In the genomic region with DNA sequence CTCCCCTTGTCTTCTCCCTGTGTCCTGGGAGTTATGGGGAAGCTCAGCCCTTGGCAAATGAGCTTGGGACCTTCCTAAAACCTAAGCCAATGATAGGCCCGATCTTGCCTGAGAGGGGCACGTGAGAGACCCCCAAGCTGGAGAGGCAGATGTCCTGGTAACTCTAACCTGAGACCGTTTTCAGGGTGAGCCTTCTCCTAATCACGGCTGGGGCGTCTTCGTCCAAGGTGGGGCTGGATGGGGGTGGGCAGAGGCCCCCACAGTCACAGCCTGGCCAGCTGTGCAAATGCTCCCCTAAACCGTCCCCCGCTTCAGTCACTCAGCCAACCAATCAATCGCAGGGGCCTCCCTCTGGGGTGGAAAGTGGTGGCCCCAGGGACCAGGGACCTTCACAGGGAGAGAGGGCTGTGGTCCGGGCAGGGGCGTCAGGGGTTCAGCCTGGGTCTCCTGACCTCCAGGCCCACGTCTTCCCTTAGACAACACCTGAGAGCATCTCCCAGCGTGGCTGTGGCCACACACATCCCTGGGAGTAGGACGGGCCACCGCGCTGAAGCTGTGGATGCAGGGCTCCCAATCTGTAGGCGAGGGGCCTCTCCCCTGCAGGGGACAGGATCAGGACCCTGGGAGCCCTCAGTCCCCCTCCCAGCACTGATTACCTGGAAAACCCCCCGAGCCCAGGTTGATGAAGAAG, we compare ENCODE assay signal across 8 cellular contexts. TPM values are rescaled to one million over a fixed set of nuclear protein-coding genes. Genes with fewer than 3 reads are reported as not detected.
DNase-seq lines count a peak whose midpoint lies in the region; ATAC-seq and TF ChIP-seq lines count a peak whose summit lies in the region.

No MANE protein-coding gene starts in this region.

- H3K36me3 Mint-ChIP-seq in activated CD4-positive, alpha-beta T cell treated with anti-CD3 and anti-CD28 coated beads, Interleukin-2, amount 10 ng/mL, durations not matched to agents 7 days and 5 days (ENCODE audit: low read depth) = no peaks in the 10 kb centered on the region
- H3K36me3 Mint-ChIP-seq in brain = no peaks in the 10 kb centered on the region

- CTCF ChIA-PET in activated CD4-positive, alpha-beta T cell treated with anti-CD3 and anti-CD28 coated beads, Interleukin-2, amount 10 ng/mL, durations not matched to agents 7 days and 5 days (lab: Charles Lee) = no interaction called here

- no peak overlapping the region for H3K18ac ChIP-seq in mesendoderm (ENCODE audit: low read length)

- no peak overlapping the region for H3K23ac ChIP-seq in mesendoderm (ENCODE audit: low read length)

- no CpG with 5 or more reads among the region's 18 CpGs for WGBS in mesendoderm (ENCODE audit: extremely low coverage, insufficient coverage, low lambda C conversion rate)
- WGBS in thymus = 51% methylated on average over 18 of the region's 18 CpGs

- no peak for ATAC-seq in HG03460 (IDR thresholded peaks at IDR 0.05; ENCODE audit: unreplicated experiment)
- ATAC-seq in GM18498 (IDR thresholded peaks at IDR 0.05; ENCODE audit: unreplicated experiment) = no peak
- ATAC-seq in GM18858 (IDR thresholded peaks at IDR 0.05; ENCODE audit: unreplicated experiment) = no peak

- peak overlapping the region; percentile 69 for H3K9ac ChIP-seq in mesendoderm (ENCODE audit: low read length)

- no peak overlapping the region for H4K8ac ChIP-seq in mesendoderm (ENCODE audit: low read depth, low read length)

- H3K9me3 ChIP-seq in thymus (ENCODE audit: control insufficient read depth) = no peaks in the 10 kb centered on the region

- no peaks in the 10 kb centered on the region for H3K4me1 ChIP-seq in mesendoderm (ENCODE audit: control insufficient read depth, low read depth, low read length)
- H3K4me1 ChIP-seq in thymus (ENCODE audit: control insufficient read depth, insufficient read depth, low read length) = peaks cover 30% of the 10 kb centered on the region

- H3K4ac ChIP-seq in mesendoderm (ENCODE audit: low read depth, low read length) = no peak overlapping the region

- peak overlapping the region; percentile 39 for H3K4me3 Mint-ChIP-seq in activated CD4-positive, alpha-beta T cell treated with anti-CD3 and anti-CD28 coated beads, Interleukin-2, amount 10 ng/mL, durations not matched to agents 7 days and 5 days
- H3K4me3 Mint-ChIP-seq in brain = peak overlapping the region; percentile 67 to 80 (median 78)

- H3K56ac ChIP-seq in mesendoderm (ENCODE audit: low read length) = peak overlapping the region; percentile 78

- H3K79me1 ChIP-seq in mesendoderm (ENCODE audit: low read length) = no peaks in the 10 kb centered on the region

- H2BK15ac ChIP-seq in mesendoderm (replicated peaks; ENCODE audit: low read depth) = no peak overlapping the region

- H2BK120ac ChIP-seq in mesendoderm (ENCODE audit: low read depth, low read length) = no peak overlapping the region

- no peak for TF ChIP-seq CTCF in brain (conservative IDR thresholded peaks at IDR 0.05)

- H3K27ac ChIP-seq in mesendoderm (ENCODE audit: low read depth, low read length) (no peak overlapping the region), thymus (ENCODE audit: low read depth) (no peak overlapping the region)

- H4K5ac ChIP-seq in mesendoderm (ENCODE audit: low read length) = no peak overlapping the region

- H3K27me3 ChIP-seq in mesendoderm (ENCODE audit: insufficient read depth, low read length, poor library complexity) (no peaks in the 10 kb centered on the region), thymus (ENCODE audit: control insufficient read depth, insufficient read depth) (no peaks in the 10 kb centered on the region)

- no peak overlapping the region for H3K27ac Mint-ChIP-seq in activated CD4-positive, alpha-beta T cell treated with anti-CD3 and anti-CD28 coated beads, Interleukin-2, amount 10 ng/mL, durations not matched to agents 7 days and 5 days
- H3K27ac Mint-ChIP-seq in brain = peak overlapping the region in 4 of 5 experiments; percentile 56 to 93 (median 75)

- no peaks in the 10 kb centered on the region for H3K79me2 ChIP-seq in mesendoderm (ENCODE audit: control insufficient read depth, insufficient read depth, low read length)

- H3K4me3 ChIP-seq in mesendoderm (ENCODE audit: low read length) = peak overlapping the region; percentile 11
- H3K4me3 ChIP-seq in thymus (ENCODE audit: low read length) = peak overlapping the region; percentile 63

- H3K36me3 ChIP-seq in mesendoderm (ENCODE audit: control insufficient read depth, insufficient read depth, low read length) = no peaks in the 10 kb centered on the region
- no peaks in the 10 kb centered on the region for H3K36me3 ChIP-seq in thymus (ENCODE audit: control insufficient read depth, insufficient read depth)

- no peak overlapping the region for H2BK5ac ChIP-seq in mesendoderm (ENCODE audit: low read length)

- H2AK5ac ChIP-seq in mesendoderm (ENCODE audit: low read length) = no peak overlapping the region

- H3K9me3 Mint-ChIP-seq in activated CD4-positive, alpha-beta T cell treated with anti-CD3 and anti-CD28 coated beads, Interleukin-2, amount 10 ng/mL, durations not matched to agents 7 days and 5 days = no peaks in the 10 kb centered on the region
- peaks cover 0 to 5% (median 0%) of the 10 kb centered on the region in 5 experiments for H3K9me3 Mint-ChIP-seq in brain

- H3K4me1 Mint-ChIP-seq in activated CD4-positive, alpha-beta T cell treated with anti-CD3 and anti-CD28 coated beads, Interleukin-2, amount 10 ng/mL, durations not matched to agents 7 days and 5 days = peaks cover 14% of the 10 kb centered on the region
- H3K4me1 Mint-ChIP-seq in brain = peaks cover 66% of the 10 kb centered on the region

- POLR2A ChIA-PET in activated CD4-positive, alpha-beta T cell treated with anti-CD3 and anti-CD28 coated beads, Interleukin-2, amount 10 ng/mL, durations not matched to agents 7 days and 5 days (lab: Charles Lee) = interaction anchor here (0.6 kb wide), 1 partner anchor 27 kb away, joined by 6 read pairs; no protein-coding TSS in a partner anchor

- no peak for DNase-seq in activated CD4-positive, alpha-beta T cell treated with anti-CD3 and anti-CD28 coated beads, Interleukin-2, amount 10 ng/mL, durations not matched to agents 7 days and 5 days
- no peak for DNase-seq in activated CD4-positive, alpha-beta T cell treated with anti-CD3 and anti-CD28 coated beads for 48 hours
- no peak for DNase-seq in mesendoderm

- peaks cover 30% of the 10 kb centered on the region for H3K27me3 Mint-ChIP-seq in activated CD4-positive, alpha-beta T cell treated with anti-CD3 and anti-CD28 coated beads, Interleukin-2, amount 10 ng/mL, durations not matched to agents 7 days and 5 days
- no peaks in the 10 kb centered on the region for H3K27me3 Mint-ChIP-seq in brain

- H3K4me2 ChIP-seq in mesendoderm (ENCODE audit: low read length) = peak overlapping the region; percentile 25

RNA-seq across cellular contexts. Expression of a gene that starts 30.6 kb away (rescaled TPM):
- 1,000 to 10,000 TPM; 4,611 to 5,328 TPM for total RNA-seq in activated CD4-positive, alpha-beta T cell treated with anti-CD3 and anti-CD28 coated beads, Interleukin-2, amount 10 ng/mL, durations not matched to agents 7 days and 5 days
- 5,204 TPM for polyA plus RNA-seq in brain (ENCODE audit: insufficient read depth, low read depth, low replicate concordance)
- 9,422 TPM for polyA plus RNA-seq in mesendoderm (2013, experiment 1 of 2)
- polyA plus RNA-seq in mesendoderm (2013, experiment 2 of 2) = 9,613 TPM
- polyA plus RNA-seq in thymus = 2,739 TPM

RNA-seq across cellular contexts. Expression of a gene that starts 46.2 kb away (rescaled TPM):
- under 1 TPM; 0.22 to 0.33 TPM for total RNA-seq in activated CD4-positive, alpha-beta T cell treated with anti-CD3 and anti-CD28 coated beads, Interleukin-2, amount 10 ng/mL, durations not matched to agents 7 days and 5 days
- polyA plus RNA-seq in brain (ENCODE audit: insufficient read depth, low read depth, low replicate concordance) (1.3 TPM), thymus (0.87 TPM)
- not detected for polyA plus RNA-seq in mesendoderm (2013, experiment 1 of 2)
- polyA plus RNA-seq in mesendoderm (2013, experiment 2 of 2) = not detected
